ENCODE assay signal across 1 cellular context in genomic region chr2:46902465-46902864, GRCh38.
TF ChIP-seq lines count a peak whose summit lies in the region.

No MANE protein-coding gene starts in this region.

TF ChIP-seq in HepG2, 621 proteins besides CTCF, POLR2A, EP300 and RAD21:
- TF ChIP-seq JUN (CRISPR knock-in tag; IDR thresholded peaks at IDR 0.05) (no peak), ZBTB10 (CRISPR knock-in tag; IDR thresholded peaks at IDR 0.05; ENCODE audit: borderline replicate concordance) (no peak), ZNF546 (CRISPR knock-in tag; conservative IDR thresholded peaks at IDR 0.05) (no peak), ZBTB43 (CRISPR knock-in tag; conservative IDR thresholded peaks at IDR 0.05) (no peak), ZGPAT (CRISPR knock-in tag; IDR thresholded peaks at IDR 0.05) (no peak), ZBTB42 (CRISPR knock-in tag; IDR thresholded peaks at IDR 0.05) (no peak)
